In genomic region chr18:62647179-62647578, GRCh38 we compare ENCODE assay signal across 21 cellular contexts.
DNase-seq lines count a peak whose midpoint lies in the region; ATAC-seq, FAIRE-seq and TF ChIP-seq lines count a peak whose summit lies in the region.
"Had no signal": no experiment of that assay in that cellular context is flagged by ENCODE, and none has a peak within 500 bp of the region (broad histone marks: within the 10 kb centered on the region; RNA-seq: fewer than 3 reads in every experiment).

No MANE protein-coding gene starts in this region.

- intact Hi-C loops in activated CD4-positive, alpha-beta T cell treated with anti-CD3 and anti-CD28 coated beads, Interleukin-2, amount 10 ng/mL, durations not matched to agents 24 days and 14 days (cut with micrococcal nuclease), result no loop called here

- H3K4me3 Mint-ChIP-seq in activated CD4-positive, alpha-beta T cell treated with anti-CD3 and anti-CD28 coated beads, Interleukin-2, amount 10 ng/mL, durations not matched to agents 24 days and 14 days, result no peak overlapping the region
- H3K4me3 Mint-ChIP-seq in stimulated activated effector memory CD8-positive, alpha-beta T cell treated with anti-CD3 and anti-CD28 coated beads, Interleukin-12 subunit alpha, Interleukin-12 subunit beta, amount 100 ng/mL, for 72 hours, result no peak overlapping the region
- H3K4me3 Mint-ChIP-seq: CD4-positive, alpha-beta memory T cell had no signal

- H3K9me3 Mint-ChIP-seq in activated CD4-positive, alpha-beta T cell treated with anti-CD3 and anti-CD28 coated beads, Interleukin-2, amount 10 ng/mL, durations not matched to agents 24 days and 14 days, result no peaks in the 10 kb centered on the region
- H3K9me3 Mint-ChIP-seq in stimulated activated effector memory CD8-positive, alpha-beta T cell treated with anti-CD3 and anti-CD28 coated beads, Interleukin-12 subunit alpha, Interleukin-12 subunit beta, amount 100 ng/mL, for 72 hours, result no peaks in the 10 kb centered on the region
- H3K9me3 Mint-ChIP-seq: CD4-positive, alpha-beta memory T cell had no signal

- 33% methylated on average over 2 of the region's 2 CpGs for WGBS in A549 (ENCODE audit: missing lambda C conversion rate)

- TF ChIP-seq POLR2A in A549 (IDR thresholded peaks at IDR 0.05; ENCODE audit: low read length), result no peak

- no peaks in the 10 kb centered on the region for H3K4me1 ChIP-seq in A549
- H3K4me1 ChIP-seq: BE2C had no signal

- no peak overlapping the region for H3K27ac ChIP-seq in A549
- H3K27ac ChIP-seq: GM23248 had no signal

- ATAC-seq in A549 (no peak), GM19351 (IDR thresholded peaks at IDR 0.05; ENCODE audit: unreplicated experiment) (no peak)
- no peak for ATAC-seq in stimulated activated effector memory CD8-positive, alpha-beta T cell treated with anti-CD3 and anti-CD28 coated beads, Interleukin-12 subunit alpha, Interleukin-12 subunit beta, amount 100 ng/mL, for 72 hours

- CTCF ChIA-PET in A549 (lab: Yijun Ruan, JAX), result no interaction called here

- no peaks in the 10 kb centered on the region for H3K36me3 Mint-ChIP-seq in activated CD4-positive, alpha-beta T cell treated with anti-CD3 and anti-CD28 coated beads, Interleukin-2, amount 10 ng/mL, durations not matched to agents 24 days and 14 days (ENCODE audit: low read depth)
- H3K36me3 Mint-ChIP-seq in stimulated activated effector memory CD8-positive, alpha-beta T cell treated with anti-CD3 and anti-CD28 coated beads, Interleukin-12 subunit alpha, Interleukin-12 subunit beta, amount 100 ng/mL, for 72 hours, result no peaks in the 10 kb centered on the region
- H3K36me3 Mint-ChIP-seq: CD4-positive, alpha-beta memory T cell had no signal

- H3K9me3 ChIP-seq in A549, result no peaks in the 10 kb centered on the region
- H3K9me3 ChIP-seq: BE2C had no signal

- H3K27me3 Mint-ChIP-seq in activated CD4-positive, alpha-beta T cell treated with anti-CD3 and anti-CD28 coated beads, Interleukin-2, amount 10 ng/mL, durations not matched to agents 24 days and 14 days, result peaks cover 14% of the 10 kb centered on the region

- DNase-seq in A549 (ENCODE audit: low read depth in 1 of 2, low spot score in 1 of 2), result no peak
- no peak for DNase-seq in D721Med (ENCODE audit: insufficient read length, low spot score)
- no peak for DNase-seq in activated CD4-positive, alpha-beta T cell treated with anti-CD3 and anti-CD28 coated beads, Interleukin-2, amount 10 ng/mL, durations not matched to agents 24 days and 14 days
- DNase-seq in stimulated activated effector memory CD8-positive, alpha-beta T cell treated with anti-CD3 and anti-CD28 coated beads, Interleukin-12 subunit alpha, Interleukin-12 subunit beta, amount 100 ng/mL, for 72 hours (ENCODE audit: low spot score in 2 of 2), result no peak
- DNase-seq: ACHN; AML-193; BE2C; C1 segment of cervical spinal cord; Calu3; CD4-positive, alpha-beta memory T cell; COR-L47; DMS153; DND-41; GM23248; H7; HCEC 1CT had no signal

- H3K4me1 Mint-ChIP-seq in activated CD4-positive, alpha-beta T cell treated with anti-CD3 and anti-CD28 coated beads, Interleukin-2, amount 10 ng/mL, durations not matched to agents 24 days and 14 days, result no peaks in the 10 kb centered on the region
- H3K4me1 Mint-ChIP-seq in stimulated activated effector memory CD8-positive, alpha-beta T cell treated with anti-CD3 and anti-CD28 coated beads, Interleukin-12 subunit alpha, Interleukin-12 subunit beta, amount 100 ng/mL, for 72 hours, result no peaks in the 10 kb centered on the region

- TF ChIP-seq EP300 in A549 (IDR thresholded peaks at IDR 0.05), result no peak

- FAIRE-seq in A549 (lab: Jason Lieb, UNC) (no peak), D721Med (lab: Jason Lieb, UNC) (peak; percentile 82), colon (lab: Jason Lieb, UNC) (peak; percentile 66)
- FAIRE-seq: G401.6, GM12892, H1 had no signal

- no peak overlapping the region for H3K4me3 ChIP-seq in A549
- H3K4me3 ChIP-seq: GM23248 had no signal

- H3K27ac Mint-ChIP-seq in activated CD4-positive, alpha-beta T cell treated with anti-CD3 and anti-CD28 coated beads, Interleukin-2, amount 10 ng/mL, durations not matched to agents 24 days and 14 days, result no peak overlapping the region
- H3K27ac Mint-ChIP-seq in stimulated activated effector memory CD8-positive, alpha-beta T cell treated with anti-CD3 and anti-CD28 coated beads, Interleukin-12 subunit alpha, Interleukin-12 subunit beta, amount 100 ng/mL, for 72 hours, result no peak overlapping the region
- H3K27ac Mint-ChIP-seq: CD4-positive, alpha-beta memory T cell had no signal

- TF ChIP-seq RAD21 in A549 (conservative IDR thresholded peaks at IDR 0.05 in 1 of 2, IDR thresholded peaks at IDR 0.05 in 1 of 2), result no peak

- POLR2A ChIA-PET in A549 (lab: Yijun Ruan, JAX), result no interaction called here

- no peak overlapping the region for H3K4me2 ChIP-seq in A549

- no peak for TF ChIP-seq CTCF in A549 (IDR thresholded peaks at IDR 0.05)
- TF ChIP-seq CTCF in D721Med (IDR thresholded peaks at IDR 0.05; ENCODE audit: insufficient read depth, missing control alignments), result no peak

TF ChIP-seq in A549, 52 proteins besides CTCF, POLR2A, EP300 and RAD21:
- no peak for TF ChIP-seq RARB (CRISPR knock-in tag; IDR thresholded peaks at IDR 0.05)
- no peak for TF ChIP-seq PHF8 (IDR thresholded peaks at IDR 0.05; ENCODE audit: borderline replicate concordance, low read depth)
- TF ChIP-seq POLR2AphosphoS2 (conservative IDR thresholded peaks at IDR 0.05; ENCODE audit: low read length), result no peak
- no peak for TF ChIP-seq RFX5 (IDR thresholded peaks at IDR 0.05)
- no peak for TF ChIP-seq HEYL (CRISPR knock-in tag; IDR thresholded peaks at IDR 0.05)
- TF ChIP-seq E2F6 (IDR thresholded peaks at IDR 0.05; ENCODE audit: borderline replicate concordance, low read depth), result no peak
- no peak for TF ChIP-seq CHD2 (IDR thresholded peaks at IDR 0.05; ENCODE audit: low read length, partially characterized antibody)
- peak; percentile 10 for TF ChIP-seq MAFK (IDR thresholded peaks at IDR 0.05; ENCODE audit: partially characterized antibody)
- TF ChIP-seq GATA3 (IDR thresholded peaks at IDR 0.05; ENCODE audit: borderline replicate concordance), result no peak
TF ChIP-seq in A549: peak in this region for 1.
